ENCODE assay signal across 20 cellular contexts in the genomic region with DNA sequence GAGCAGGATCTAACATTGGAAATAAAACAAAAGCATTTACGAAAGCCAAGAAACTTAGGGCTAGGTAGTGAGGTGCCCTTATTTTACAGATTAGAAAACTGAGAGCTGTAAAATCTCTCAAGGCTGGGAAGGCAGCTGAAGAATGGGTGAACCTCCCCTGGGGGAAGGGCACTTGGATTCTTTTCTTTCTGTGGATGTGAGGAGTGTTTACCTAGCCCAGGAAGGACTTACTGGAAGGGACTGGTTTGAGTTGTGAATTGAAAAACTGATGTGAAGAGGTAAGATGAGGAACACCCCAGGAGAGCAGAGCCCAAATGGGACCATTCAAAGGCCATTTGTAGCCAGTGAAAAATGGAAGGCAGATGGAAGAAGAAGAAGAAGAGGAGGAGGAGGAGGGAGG.
"Had no signal": no experiment of that assay in that cellular context is flagged by ENCODE, and none has a peak within 500 bp of the region (broad histone marks: within the 10 kb centered on the region; RNA-seq: fewer than 3 reads in every experiment).

No MANE protein-coding gene starts in this region.

- H3K36me3 ChIP-seq: esophagus squamous epithelium, gastroesophageal sphincter, neutrophil, ovary, stomach had no signal

- H3K4me1 ChIP-seq: gastroesophageal sphincter, stomach had no signal

- H3K9me3 ChIP-seq: esophagus squamous epithelium, gastroesophageal sphincter, neutrophil, ovary, stomach had no signal

- H3K4me3 ChIP-seq: esophagus squamous epithelium, gastroesophageal sphincter, lung, ovary, stomach had no signal

- H3K27ac Mint-ChIP-seq: effector memory CD8-positive, alpha-beta T cell; naive thymus-derived CD4-positive, alpha-beta T cell; nephron progenitor cell had no signal

- DNase-seq: effector memory CD8-positive, alpha-beta T cell; esophagus squamous epithelium; glutamatergic neuron; kidney; left cardiac atrium; left ventricle myocardium superior; naive thymus-derived CD4-positive, alpha-beta T cell; nephron progenitor cell; ovary; right cardiac atrium; small intestine; stimulated activated CD4-positive, alpha-beta T cell treated with anti-CD3 and anti-CD28 coated beads, Interleukin-12 subunit alpha, Interleukin-12 subunit beta, amount 100 ng/mL, for 4 hours; stimulated activated naive CD4-positive, alpha-beta T cell; stomach; substantia nigra; trophoblast cell had no signal

- H3K27ac ChIP-seq: epithelial cell of prostate, esophagus squamous epithelium, gastroesophageal sphincter, neutrophil, ovary, stomach had no signal

- H3K4me1 Mint-ChIP-seq: naive thymus-derived CD4-positive, alpha-beta T cell had no signal

- H3K4me3 Mint-ChIP-seq: effector memory CD8-positive, alpha-beta T cell; naive thymus-derived CD4-positive, alpha-beta T cell; nephron progenitor cell had no signal

- H3K27me3 ChIP-seq: gastroesophageal sphincter, neutrophil, ovary, stomach had no signal
